In the genomic region with DNA sequence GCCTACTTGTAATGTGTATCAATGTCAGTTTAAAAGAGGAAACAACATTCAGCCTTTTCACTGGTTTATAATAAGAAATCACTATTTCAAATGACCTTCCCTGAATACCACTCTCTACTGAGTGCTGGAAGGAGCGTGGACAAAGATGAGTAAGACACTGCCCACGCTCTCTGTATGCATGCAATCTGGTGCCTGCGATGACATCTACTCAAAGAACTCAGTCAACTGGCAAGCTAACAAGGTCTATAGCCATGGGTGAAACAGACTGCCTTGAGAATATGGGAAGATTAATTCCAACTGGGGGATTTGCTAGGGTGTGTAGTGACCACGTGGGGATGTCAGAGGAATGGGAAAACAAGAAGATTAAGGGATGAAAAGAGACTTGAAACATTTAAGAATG, we compare ENCODE assay signal across 2 cellular contexts.
TF ChIP-seq lines count a peak whose summit lies in the region.

No MANE protein-coding gene starts in this region.

TF ChIP-seq in H1, 55 proteins besides CTCF, POLR2A, EP300 and RAD21:
- no peak for TF ChIP-seq CHD2 (IDR thresholded peaks at IDR 0.05; ENCODE audit: low read length)
- TF ChIP-seq CBX5 (IDR thresholded peaks at IDR 0.05; ENCODE audit: low read depth, low read length) = no peak
- TF ChIP-seq POLR2AphosphoS5 (IDR thresholded peaks at IDR 0.05; ENCODE audit: low read depth, low read length) = no peak
- no peak for TF ChIP-seq HDAC6 (IDR thresholded peaks at IDR 0.05; ENCODE audit: low read depth, low read length)
- no peak for TF ChIP-seq TAF7 (optimal IDR thresholded peaks at IDR 0.05; ENCODE audit: borderline replicate concordance, low read depth, low read length)
- TF ChIP-seq CBX8 (IDR thresholded peaks at IDR 0.05; ENCODE audit: borderline replicate concordance, low read depth, low read length) = no peak
- TF ChIP-seq YY1 (IDR thresholded peaks at IDR 0.05; ENCODE audit: low read depth, low read length) = no peak
- no peak for TF ChIP-seq ASH2L (IDR thresholded peaks at IDR 0.05; ENCODE audit: low read length)
- no peak for TF ChIP-seq TBP (IDR thresholded peaks at IDR 0.05; ENCODE audit: low read depth, low read length)
- TF ChIP-seq RNF2 (IDR thresholded peaks at IDR 0.05; ENCODE audit: borderline replicate concordance, low read depth, low read length, missing control alignments, poor library complexity, severe bottlenecking) = no peak
- TF ChIP-seq RFX5 (IDR thresholded peaks at IDR 0.05; ENCODE audit: borderline replicate concordance, low read depth, low read length) = no peak
- TF ChIP-seq MAFK (IDR thresholded peaks at IDR 0.05; ENCODE audit: low read depth, low read length) = no peak
- TF ChIP-seq SIN3A (conservative IDR thresholded peaks at IDR 0.05 in 1 of 2, IDR thresholded peaks at IDR 0.05 in 1 of 2; ENCODE audit: low read depth in 1 of 2, low read length in 2 of 2) = no peak
- no peak for TF ChIP-seq RBBP5 (IDR thresholded peaks at IDR 0.05; ENCODE audit: borderline replicate concordance, low read depth, low read length)
- TF ChIP-seq, protein P1, sequence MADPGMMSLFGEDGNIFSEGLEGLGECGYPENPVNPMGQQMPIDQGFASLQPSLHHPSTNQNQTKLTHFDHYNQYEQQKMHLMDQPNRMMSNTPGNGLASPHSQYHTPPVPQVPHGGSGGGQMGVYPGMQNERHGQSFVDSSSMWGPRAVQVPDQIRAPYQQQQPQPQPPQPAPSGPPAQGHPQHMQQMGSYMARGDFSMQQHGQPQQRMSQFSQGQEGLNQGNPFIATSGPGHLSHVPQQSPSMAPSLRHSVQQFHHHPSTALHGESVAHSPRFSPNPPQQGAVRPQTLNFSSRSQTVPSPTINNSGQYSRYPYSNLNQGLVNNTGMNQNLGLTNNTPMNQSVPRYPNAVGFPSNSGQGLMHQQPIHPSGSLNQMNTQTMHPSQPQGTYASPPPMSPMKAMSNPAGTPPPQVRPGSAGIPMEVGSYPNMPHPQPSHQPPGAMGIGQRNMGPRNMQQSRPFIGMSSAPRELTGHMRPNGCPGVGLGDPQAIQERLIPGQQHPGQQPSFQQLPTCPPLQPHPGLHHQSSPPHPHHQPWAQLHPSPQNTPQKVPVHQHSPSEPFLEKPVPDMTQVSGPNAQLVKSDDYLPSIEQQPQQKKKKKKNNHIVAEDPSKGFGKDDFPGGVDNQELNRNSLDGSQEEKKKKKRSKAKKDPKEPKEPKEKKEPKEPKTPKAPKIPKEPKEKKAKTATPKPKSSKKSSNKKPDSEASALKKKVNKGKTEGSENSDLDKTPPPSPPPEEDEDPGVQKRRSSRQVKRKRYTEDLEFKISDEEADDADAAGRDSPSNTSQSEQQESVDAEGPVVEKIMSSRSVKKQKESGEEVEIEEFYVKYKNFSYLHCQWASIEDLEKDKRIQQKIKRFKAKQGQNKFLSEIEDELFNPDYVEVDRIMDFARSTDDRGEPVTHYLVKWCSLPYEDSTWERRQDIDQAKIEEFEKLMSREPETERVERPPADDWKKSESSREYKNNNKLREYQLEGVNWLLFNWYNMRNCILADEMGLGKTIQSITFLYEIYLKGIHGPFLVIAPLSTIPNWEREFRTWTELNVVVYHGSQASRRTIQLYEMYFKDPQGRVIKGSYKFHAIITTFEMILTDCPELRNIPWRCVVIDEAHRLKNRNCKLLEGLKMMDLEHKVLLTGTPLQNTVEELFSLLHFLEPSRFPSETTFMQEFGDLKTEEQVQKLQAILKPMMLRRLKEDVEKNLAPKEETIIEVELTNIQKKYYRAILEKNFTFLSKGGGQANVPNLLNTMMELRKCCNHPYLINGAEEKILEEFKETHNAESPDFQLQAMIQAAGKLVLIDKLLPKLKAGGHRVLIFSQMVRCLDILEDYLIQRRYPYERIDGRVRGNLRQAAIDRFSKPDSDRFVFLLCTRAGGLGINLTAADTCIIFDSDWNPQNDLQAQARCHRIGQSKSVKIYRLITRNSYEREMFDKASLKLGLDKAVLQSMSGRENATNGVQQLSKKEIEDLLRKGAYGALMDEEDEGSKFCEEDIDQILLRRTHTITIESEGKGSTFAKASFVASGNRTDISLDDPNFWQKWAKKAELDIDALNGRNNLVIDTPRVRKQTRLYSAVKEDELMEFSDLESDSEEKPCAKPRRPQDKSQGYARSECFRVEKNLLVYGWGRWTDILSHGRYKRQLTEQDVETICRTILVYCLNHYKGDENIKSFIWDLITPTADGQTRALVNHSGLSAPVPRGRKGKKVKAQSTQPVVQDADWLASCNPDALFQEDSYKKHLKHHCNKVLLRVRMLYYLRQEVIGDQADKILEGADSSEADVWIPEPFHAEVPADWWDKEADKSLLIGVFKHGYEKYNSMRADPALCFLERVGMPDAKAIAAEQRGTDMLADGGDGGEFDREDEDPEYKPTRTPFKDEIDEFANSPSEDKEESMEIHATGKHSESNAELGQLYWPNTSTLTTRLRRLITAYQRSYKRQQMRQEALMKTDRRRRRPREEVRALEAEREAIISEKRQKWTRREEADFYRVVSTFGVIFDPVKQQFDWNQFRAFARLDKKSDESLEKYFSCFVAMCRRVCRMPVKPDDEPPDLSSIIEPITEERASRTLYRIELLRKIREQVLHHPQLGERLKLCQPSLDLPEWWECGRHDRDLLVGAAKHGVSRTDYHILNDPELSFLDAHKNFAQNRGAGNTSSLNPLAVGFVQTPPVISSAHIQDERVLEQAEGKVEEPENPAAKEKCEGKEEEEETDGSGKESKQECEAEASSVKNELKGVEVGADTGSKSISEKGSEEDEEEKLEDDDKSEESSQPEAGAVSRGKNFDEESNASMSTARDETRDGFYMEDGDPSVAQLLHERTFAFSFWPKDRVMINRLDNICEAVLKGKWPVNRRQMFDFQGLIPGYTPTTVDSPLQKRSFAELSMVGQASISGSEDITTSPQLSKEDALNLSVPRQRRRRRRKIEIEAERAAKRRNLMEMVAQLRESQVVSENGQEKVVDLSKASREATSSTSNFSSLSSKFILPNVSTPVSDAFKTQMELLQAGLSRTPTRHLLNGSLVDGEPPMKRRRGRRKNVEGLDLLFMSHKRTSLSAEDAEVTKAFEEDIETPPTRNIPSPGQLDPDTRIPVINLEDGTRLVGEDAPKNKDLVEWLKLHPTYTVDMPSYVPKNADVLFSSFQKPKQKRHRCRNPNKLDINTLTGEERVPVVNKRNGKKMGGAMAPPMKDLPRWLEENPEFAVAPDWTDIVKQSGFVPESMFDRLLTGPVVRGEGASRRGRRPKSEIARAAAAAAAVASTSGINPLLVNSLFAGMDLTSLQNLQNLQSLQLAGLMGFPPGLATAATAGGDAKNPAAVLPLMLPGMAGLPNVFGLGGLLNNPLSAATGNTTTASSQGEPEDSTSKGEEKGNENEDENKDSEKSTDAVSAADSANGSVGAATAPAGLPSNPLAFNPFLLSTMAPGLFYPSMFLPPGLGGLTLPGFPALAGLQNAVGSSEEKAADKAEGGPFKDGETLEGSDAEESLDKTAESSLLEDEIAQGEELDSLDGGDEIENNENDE (IDR thresholded peaks at IDR 0.05; ENCODE audit: insufficient replicate concordance, low read length) = no peak
- no peak for TF ChIP-seq SP1 (IDR thresholded peaks at IDR 0.05; ENCODE audit: low read depth, low read length)
- no peak for TF ChIP-seq RXRA (IDR thresholded peaks at IDR 0.05; ENCODE audit: insufficient read depth, low read depth, low read length)
- TF ChIP-seq BCL11A (IDR thresholded peaks at IDR 0.05; ENCODE audit: low read depth in 2 of 2, low read length in 2 of 2) = no peak

TF ChIP-seq in GM23338, 12 proteins besides CTCF, POLR2A, EP300 and RAD21 (continued from another document):
- TF ChIP-seq, protein P2, sequence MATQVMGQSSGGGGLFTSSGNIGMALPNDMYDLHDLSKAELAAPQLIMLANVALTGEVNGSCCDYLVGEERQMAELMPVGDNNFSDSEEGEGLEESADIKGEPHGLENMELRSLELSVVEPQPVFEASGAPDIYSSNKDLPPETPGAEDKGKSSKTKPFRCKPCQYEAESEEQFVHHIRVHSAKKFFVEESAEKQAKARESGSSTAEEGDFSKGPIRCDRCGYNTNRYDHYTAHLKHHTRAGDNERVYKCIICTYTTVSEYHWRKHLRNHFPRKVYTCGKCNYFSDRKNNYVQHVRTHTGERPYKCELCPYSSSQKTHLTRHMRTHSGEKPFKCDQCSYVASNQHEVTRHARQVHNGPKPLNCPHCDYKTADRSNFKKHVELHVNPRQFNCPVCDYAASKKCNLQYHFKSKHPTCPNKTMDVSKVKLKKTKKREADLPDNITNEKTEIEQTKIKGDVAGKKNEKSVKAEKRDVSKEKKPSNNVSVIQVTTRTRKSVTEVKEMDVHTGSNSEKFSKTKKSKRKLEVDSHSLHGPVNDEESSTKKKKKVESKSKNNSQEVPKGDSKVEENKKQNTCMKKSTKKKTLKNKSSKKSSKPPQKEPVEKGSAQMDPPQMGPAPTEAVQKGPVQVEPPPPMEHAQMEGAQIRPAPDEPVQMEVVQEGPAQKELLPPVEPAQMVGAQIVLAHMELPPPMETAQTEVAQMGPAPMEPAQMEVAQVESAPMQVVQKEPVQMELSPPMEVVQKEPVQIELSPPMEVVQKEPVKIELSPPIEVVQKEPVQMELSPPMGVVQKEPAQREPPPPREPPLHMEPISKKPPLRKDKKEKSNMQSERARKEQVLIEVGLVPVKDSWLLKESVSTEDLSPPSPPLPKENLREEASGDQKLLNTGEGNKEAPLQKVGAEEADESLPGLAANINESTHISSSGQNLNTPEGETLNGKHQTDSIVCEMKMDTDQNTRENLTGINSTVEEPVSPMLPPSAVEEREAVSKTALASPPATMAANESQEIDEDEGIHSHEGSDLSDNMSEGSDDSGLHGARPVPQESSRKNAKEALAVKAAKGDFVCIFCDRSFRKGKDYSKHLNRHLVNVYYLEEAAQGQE (IDR thresholded peaks at IDR 0.05; ENCODE audit: unreplicated experiment) = no peak
- TF ChIP-seq POLR2AphosphoS5 (IDR thresholded peaks at IDR 0.05; ENCODE audit: low read depth) = no peak
- no peak for TF ChIP-seq CREB1 (CRISPR knock-in tag; IDR thresholded peaks at IDR 0.05; ENCODE audit: low read depth)
- no peak for TF ChIP-seq EZH2phosphoT487 (IDR thresholded peaks at IDR 0.05; ENCODE audit: unreplicated experiment)
- no peak for TF ChIP-seq ZNF114 (CRISPR knock-in tag; IDR thresholded peaks at IDR 0.05)
- TF ChIP-seq NANOG (IDR thresholded peaks at IDR 0.05; ENCODE audit: borderline replicate concordance) = no peak
- TF ChIP-seq JUNB (IDR thresholded peaks at IDR 0.05; ENCODE audit: unreplicated experiment) = no peak
- TF ChIP-seq, protein P3, sequence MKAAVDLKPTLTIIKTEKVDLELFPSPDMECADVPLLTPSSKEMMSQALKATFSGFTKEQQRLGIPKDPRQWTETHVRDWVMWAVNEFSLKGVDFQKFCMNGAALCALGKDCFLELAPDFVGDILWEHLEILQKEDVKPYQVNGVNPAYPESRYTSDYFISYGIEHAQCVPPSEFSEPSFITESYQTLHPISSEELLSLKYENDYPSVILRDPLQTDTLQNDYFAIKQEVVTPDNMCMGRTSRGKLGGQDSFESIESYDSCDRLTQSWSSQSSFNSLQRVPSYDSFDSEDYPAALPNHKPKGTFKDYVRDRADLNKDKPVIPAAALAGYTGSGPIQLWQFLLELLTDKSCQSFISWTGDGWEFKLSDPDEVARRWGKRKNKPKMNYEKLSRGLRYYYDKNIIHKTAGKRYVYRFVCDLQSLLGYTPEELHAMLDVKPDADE (IDR thresholded peaks at IDR 0.05) = no peak
- TF ChIP-seq ZNF331 (CRISPR knock-in tag; IDR thresholded peaks at IDR 0.05; ENCODE audit: low read depth) = no peak
- TF ChIP-seq, protein P4, sequence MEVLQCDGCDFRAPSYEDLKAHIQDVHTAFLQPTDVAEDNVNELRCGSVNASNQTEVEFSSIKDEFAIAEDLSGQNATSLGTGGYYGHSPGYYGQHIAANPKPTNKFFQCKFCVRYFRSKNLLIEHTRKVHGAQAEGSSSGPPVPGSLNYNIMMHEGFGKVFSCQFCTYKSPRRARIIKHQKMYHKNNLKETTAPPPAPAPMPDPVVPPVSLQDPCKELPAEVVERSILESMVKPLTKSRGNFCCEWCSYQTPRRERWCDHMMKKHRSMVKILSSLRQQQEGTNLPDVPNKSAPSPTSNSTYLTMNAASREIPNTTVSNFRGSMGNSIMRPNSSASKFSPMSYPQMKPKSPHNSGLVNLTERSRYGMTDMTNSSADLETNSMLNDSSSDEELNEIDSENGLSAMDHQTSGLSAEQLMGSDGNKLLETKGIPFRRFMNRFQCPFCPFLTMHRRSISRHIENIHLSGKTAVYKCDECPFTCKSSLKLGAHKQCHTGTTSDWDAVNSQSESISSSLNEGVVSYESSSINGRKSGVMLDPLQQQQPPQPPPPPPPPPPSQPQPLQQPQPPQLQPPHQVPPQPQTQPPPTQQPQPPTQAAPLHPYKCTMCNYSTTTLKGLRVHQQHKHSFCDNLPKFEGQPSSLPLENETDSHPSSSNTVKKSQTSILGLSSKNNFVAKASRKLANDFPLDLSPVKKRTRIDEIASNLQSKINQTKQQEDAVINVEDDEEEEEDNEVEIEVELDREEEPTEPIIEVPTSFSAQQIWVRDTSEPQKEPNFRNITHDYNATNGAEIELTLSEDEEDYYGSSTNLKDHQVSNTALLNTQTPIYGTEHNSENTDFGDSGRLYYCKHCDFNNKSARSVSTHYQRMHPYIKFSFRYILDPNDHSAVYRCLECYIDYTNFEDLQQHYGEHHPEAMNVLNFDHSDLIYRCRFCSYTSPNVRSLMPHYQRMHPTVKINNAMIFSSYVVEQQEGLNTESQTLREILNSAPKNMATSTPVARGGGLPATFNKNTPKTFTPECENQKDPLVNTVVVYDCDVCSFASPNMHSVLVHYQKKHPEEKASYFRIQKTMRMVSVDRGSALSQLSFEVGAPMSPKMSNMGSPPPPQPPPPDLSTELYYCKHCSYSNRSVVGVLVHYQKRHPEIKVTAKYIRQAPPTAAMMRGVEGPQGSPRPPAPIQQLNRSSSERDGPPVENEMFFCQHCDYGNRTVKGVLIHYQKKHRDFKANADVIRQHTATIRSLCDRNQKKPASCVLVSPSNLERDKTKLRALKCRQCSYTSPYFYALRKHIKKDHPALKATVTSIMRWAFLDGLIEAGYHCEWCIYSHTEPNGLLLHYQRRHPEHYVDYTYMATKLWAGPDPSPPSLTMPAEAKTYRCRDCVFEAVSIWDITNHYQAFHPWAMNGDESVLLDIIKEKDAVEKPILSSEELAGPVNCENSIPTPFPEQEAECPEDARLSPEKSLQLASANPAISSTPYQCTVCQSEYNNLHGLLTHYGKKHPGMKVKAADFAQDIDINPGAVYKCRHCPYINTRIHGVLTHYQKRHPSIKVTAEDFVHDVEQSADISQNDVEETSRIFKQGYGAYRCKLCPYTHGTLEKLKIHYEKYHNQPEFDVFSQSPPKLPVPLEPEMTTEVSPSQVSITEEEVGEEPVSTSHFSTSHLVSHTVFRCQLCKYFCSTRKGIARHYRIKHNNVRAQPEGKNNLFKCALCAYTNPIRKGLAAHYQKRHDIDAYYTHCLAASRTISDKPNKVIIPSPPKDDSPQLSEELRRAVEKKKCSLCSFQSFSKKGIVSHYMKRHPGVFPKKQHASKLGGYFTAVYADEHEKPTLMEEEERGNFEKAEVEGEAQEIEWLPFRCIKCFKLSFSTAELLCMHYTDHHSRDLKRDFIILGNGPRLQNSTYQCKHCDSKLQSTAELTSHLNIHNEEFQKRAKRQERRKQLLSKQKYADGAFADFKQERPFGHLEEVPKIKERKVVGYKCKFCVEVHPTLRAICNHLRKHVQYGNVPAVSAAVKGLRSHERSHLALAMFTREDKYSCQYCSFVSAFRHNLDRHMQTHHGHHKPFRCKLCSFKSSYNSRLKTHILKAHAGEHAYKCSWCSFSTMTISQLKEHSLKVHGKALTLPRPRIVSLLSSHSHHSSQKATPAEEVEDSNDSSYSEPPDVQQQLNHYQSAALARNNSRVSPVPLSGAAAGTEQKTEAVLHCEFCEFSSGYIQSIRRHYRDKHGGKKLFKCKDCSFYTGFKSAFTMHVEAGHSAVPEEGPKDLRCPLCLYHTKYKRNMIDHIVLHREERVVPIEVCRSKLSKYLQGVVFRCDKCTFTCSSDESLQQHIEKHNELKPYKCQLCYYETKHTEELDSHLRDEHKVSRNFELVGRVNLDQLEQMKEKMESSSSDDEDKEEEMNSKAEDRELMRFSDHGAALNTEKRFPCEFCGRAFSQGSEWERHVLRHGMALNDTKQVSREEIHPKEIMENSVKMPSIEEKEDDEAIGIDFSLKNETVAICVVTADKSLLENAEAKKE (CRISPR knock-in tag; IDR thresholded peaks at IDR 0.05) = no peak
- no peak for TF ChIP-seq STAT1 (IDR thresholded peaks at IDR 0.05; ENCODE audit: unreplicated experiment)
